In genomic region chr16:63581560-63581959, GRCh38 we compare ENCODE assay signal across 1 cellular context.
TF ChIP-seq lines count a peak whose summit lies in the region.

No MANE protein-coding gene starts in this region.

TF ChIP-seq in SK-N-SH treated with all-trans-retinoic acid at 6 μM for 48 hours, 23 proteins besides CTCF, POLR2A, EP300 and RAD21:
- TF ChIP-seq, protein P1, sequence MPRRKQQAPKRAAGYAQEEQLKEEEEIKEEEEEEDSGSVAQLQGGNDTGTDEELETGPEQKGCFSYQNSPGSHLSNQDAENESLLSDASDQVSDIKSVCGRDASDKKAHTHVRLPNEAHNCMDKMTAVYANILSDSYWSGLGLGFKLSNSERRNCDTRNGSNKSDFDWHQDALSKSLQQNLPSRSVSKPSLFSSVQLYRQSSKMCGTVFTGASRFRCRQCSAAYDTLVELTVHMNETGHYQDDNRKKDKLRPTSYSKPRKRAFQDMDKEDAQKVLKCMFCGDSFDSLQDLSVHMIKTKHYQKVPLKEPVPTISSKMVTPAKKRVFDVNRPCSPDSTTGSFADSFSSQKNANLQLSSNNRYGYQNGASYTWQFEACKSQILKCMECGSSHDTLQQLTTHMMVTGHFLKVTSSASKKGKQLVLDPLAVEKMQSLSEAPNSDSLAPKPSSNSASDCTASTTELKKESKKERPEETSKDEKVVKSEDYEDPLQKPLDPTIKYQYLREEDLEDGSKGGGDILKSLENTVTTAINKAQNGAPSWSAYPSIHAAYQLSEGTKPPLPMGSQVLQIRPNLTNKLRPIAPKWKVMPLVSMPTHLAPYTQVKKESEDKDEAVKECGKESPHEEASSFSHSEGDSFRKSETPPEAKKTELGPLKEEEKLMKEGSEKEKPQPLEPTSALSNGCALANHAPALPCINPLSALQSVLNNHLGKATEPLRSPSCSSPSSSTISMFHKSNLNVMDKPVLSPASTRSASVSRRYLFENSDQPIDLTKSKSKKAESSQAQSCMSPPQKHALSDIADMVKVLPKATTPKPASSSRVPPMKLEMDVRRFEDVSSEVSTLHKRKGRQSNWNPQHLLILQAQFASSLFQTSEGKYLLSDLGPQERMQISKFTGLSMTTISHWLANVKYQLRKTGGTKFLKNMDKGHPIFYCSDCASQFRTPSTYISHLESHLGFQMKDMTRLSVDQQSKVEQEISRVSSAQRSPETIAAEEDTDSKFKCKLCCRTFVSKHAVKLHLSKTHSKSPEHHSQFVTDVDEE (CRISPR knock-in tag; IDR thresholded peaks at IDR 0.05), result no peak
- TF ChIP-seq ZFP3 (CRISPR knock-in tag; IDR thresholded peaks at IDR 0.05) (no peak), BACH2 (CRISPR knock-in tag; IDR thresholded peaks at IDR 0.05; ENCODE audit: borderline replicate concordance) (no peak), PPARA (CRISPR knock-in tag; IDR thresholded peaks at IDR 0.05; ENCODE audit: borderline replicate concordance) (no peak), ISL1 (CRISPR knock-in tag; IDR thresholded peaks at IDR 0.05) (peak; percentile 67)
TF ChIP-seq in SK-N-SH treated with all-trans-retinoic acid at 6 μM for 48 hours: peak in this region for 1.
